In the genomic region with DNA sequence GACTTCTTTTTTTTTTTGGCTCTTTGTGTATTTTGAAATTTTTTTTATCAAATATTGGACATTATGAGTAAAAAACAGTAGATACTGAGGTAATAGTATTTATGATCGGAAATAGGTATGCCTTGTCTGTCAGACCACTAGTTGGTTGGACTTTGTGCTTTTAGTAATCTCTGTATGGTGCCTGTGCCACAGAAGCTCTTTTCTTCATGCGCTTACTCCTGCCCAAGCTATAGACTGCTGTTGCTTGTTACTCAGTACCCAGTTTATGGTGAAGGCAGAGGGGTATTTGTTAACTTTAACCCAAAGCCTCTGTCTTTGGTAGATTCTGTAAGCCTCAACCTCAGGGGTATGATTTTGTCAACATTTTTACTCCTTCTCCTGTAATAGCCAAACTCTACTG, we compare ENCODE assay signal across 34 cellular contexts.
"Had no signal": no experiment of that assay in that cellular context is flagged by ENCODE, and none has a peak within 500 bp of the region (broad histone marks: within the 10 kb centered on the region; RNA-seq: fewer than 3 reads in every experiment).

No MANE protein-coding gene starts in this region.

- H3K9me3 Mint-ChIP-seq: activated CD4-positive, alpha-beta T cell treated with anti-CD3 and anti-CD28 coated beads, Interleukin-2, amount 10 ng/mL, durations not matched to agents 24 days and 14 days had no signal

- H3K9me3 ChIP-seq: esophagus squamous epithelium, gastroesophageal sphincter had no signal

- H3K27ac ChIP-seq: brain microvascular endothelial cell, epithelial cell of prostate, esophagus squamous epithelium, gastroesophageal sphincter, heart right ventricle had no signal

- H3K4me1 ChIP-seq: esophagus squamous epithelium, gastroesophageal sphincter, heart right ventricle had no signal

- DNase-seq: activated CD4-positive, alpha-beta memory T cell treated with anti-CD3 and anti-CD28 coated beads for 36 hours; activated CD4-positive, alpha-beta T cell treated with anti-CD3 and anti-CD28 coated beads for 36 hours; activated CD4-positive, alpha-beta T cell treated with anti-CD3 and anti-CD28 coated beads, Interleukin-2, amount 10 ng/mL, durations not matched to agents 24 days and 14 days; activated CD4-positive, CD25-positive, alpha-beta regulatory T cell; activated CD4-positive, CD25-positive, alpha-beta regulatory T cell treated with anti-CD3 and anti-CD28 coated beads, Interleukin-2, amount 50 U/mL, for 72 hours; activated CD8-positive, alpha-beta memory T cell treated with anti-CD3 and anti-CD28 coated beads, Interleukin-2, amount 10 ng/mL, durations not matched to agents 7 days and 5 days; activated CD8-positive, alpha-beta memory T cell treated with anti-CD3 and anti-CD28 coated beads, Interleukin-2, amount 50 U/mL, for 4 hours; activated CD8-positive, alpha-beta T cell treated with anti-CD3 and anti-CD28 coated beads, Interleukin-2, amount 10 ng/mL, durations not matched to agents 7 days and 5 days; activated effector memory CD4-positive, alpha-beta T cell treated with anti-CD3 and anti-CD28 coated beads, Interleukin-2, amount 50 U/mL, for 16 hours; activated naive CD4-positive, alpha-beta T cell; activated naive CD4-positive, alpha-beta T cell treated with anti-CD3 and anti-CD28 coated beads, Interleukin-2, amount 50 U/mL, for 16 hours; activated naive CD8-positive, alpha-beta T cell treated with anti-CD3 and anti-CD28 coated beads, Interleukin-2, amount 10 ng/mL, durations not matched to agents 7 days and 5 days; activated T-cell treated with anti-CD3 and anti-CD28 coated beads, Interleukin-2, amount 50 U/mL, for 1 hour; activated T-cell treated with anti-CD3 and anti-CD28 coated beads, Interleukin-2, amount 50 U/mL, for 48 hours; amniotic stem cell; anterior cingulate cortex; brain microvascular endothelial cell; cortex of kidney; dermis blood vessel endothelial cell; effector CD4-positive, alpha-beta T cell; effector memory CD8-positive, alpha-beta T cell; esophagus squamous epithelium; foreskin melanocyte; heart right ventricle; T-helper 1 cell; T-helper 2 cell had no signal

- ATAC-seq: activated CD4-positive, alpha-beta T cell treated with anti-CD3 and anti-CD28 coated beads for 36 hours; activated CD8-positive, alpha-beta memory T cell treated with anti-CD3 and anti-CD28 coated beads, Interleukin-2, amount 10 ng/mL, durations not matched to agents 7 days and 5 days; activated CD8-positive, alpha-beta T cell treated with anti-CD3 and anti-CD28 coated beads, Interleukin-2, amount 10 ng/mL, durations not matched to agents 7 days and 5 days; effector memory CD8-positive, alpha-beta T cell; gastroesophageal sphincter; heart right ventricle had no signal

- H3K27ac Mint-ChIP-seq: activated CD4-positive, alpha-beta memory T cell treated with anti-CD3 and anti-CD28 coated beads for 36 hours; activated CD4-positive, alpha-beta T cell treated with anti-CD3 and anti-CD28 coated beads for 36 hours; activated CD4-positive, alpha-beta T cell treated with anti-CD3 and anti-CD28 coated beads, Interleukin-2, amount 10 ng/mL, durations not matched to agents 24 days and 14 days; activated CD8-positive, alpha-beta memory T cell treated with anti-CD3 and anti-CD28 coated beads, Interleukin-2, amount 10 ng/mL, durations not matched to agents 7 days and 5 days; activated CD8-positive, alpha-beta T cell treated with anti-CD3 and anti-CD28 coated beads, Interleukin-2, amount 10 ng/mL, durations not matched to agents 7 days and 5 days; activated naive CD8-positive, alpha-beta T cell treated with anti-CD3 and anti-CD28 coated beads, Interleukin-2, amount 10 ng/mL, durations not matched to agents 7 days and 5 days; activated T-helper 1 cell treated with anti-CD3 and anti-CD28 coated beads, Interleukin-12 subunit alpha, Interleukin-12 subunit beta, Interleukin-2, Interleukin-4 antibody, amounts not matched to agents 30 ng/mL and 10 ng/mL and 1 ng/mL, durations not matched to agents 14 hours and 24 hours and 36 hours; activated T-helper 2 cell treated with anti-CD3 and anti-CD28 coated beads, Interferon-gamma antibody, Interleukin-2, Interleukin-4, amounts not matched to agents 10 μg/mL and 5 μg/mL and 100 μg/mL, durations not matched to agents 14 hours and 24 hours and 36 hours; effector memory CD8-positive, alpha-beta T cell had no signal

- FAIRE-seq: astrocyte, bronchial epithelial cell, colon, endothelial cell of umbilical vein had no signal

- H3K27me3 Mint-ChIP-seq: activated CD4-positive, alpha-beta memory T cell treated with anti-CD3 and anti-CD28 coated beads for 36 hours; activated CD4-positive, alpha-beta T cell treated with anti-CD3 and anti-CD28 coated beads for 36 hours; activated CD4-positive, alpha-beta T cell treated with anti-CD3 and anti-CD28 coated beads, Interleukin-2, amount 10 ng/mL, durations not matched to agents 24 days and 14 days; activated CD8-positive, alpha-beta memory T cell treated with anti-CD3 and anti-CD28 coated beads, Interleukin-2, amount 10 ng/mL, durations not matched to agents 7 days and 5 days; activated naive CD8-positive, alpha-beta T cell treated with anti-CD3 and anti-CD28 coated beads, Interleukin-2, amount 10 ng/mL, durations not matched to agents 7 days and 5 days; effector memory CD8-positive, alpha-beta T cell had no signal

- H3K4me3 Mint-ChIP-seq: activated CD4-positive, alpha-beta memory T cell treated with anti-CD3 and anti-CD28 coated beads for 36 hours; activated CD4-positive, alpha-beta T cell treated with anti-CD3 and anti-CD28 coated beads for 36 hours; activated CD4-positive, alpha-beta T cell treated with anti-CD3 and anti-CD28 coated beads, Interleukin-2, amount 10 ng/mL, durations not matched to agents 24 days and 14 days; activated CD8-positive, alpha-beta memory T cell treated with anti-CD3 and anti-CD28 coated beads, Interleukin-2, amount 10 ng/mL, durations not matched to agents 7 days and 5 days; activated CD8-positive, alpha-beta T cell treated with anti-CD3 and anti-CD28 coated beads, Interleukin-2, amount 10 ng/mL, durations not matched to agents 7 days and 5 days; activated naive CD8-positive, alpha-beta T cell treated with anti-CD3 and anti-CD28 coated beads, Interleukin-2, amount 10 ng/mL, durations not matched to agents 7 days and 5 days; activated T-helper 1 cell treated with anti-CD3 and anti-CD28 coated beads, Interleukin-12 subunit alpha, Interleukin-12 subunit beta, Interleukin-2, Interleukin-4 antibody, amounts not matched to agents 30 ng/mL and 10 ng/mL and 1 ng/mL, durations not matched to agents 14 hours and 24 hours and 36 hours had no signal

- H3K27me3 ChIP-seq: brain microvascular endothelial cell, esophagus squamous epithelium, gastroesophageal sphincter, heart right ventricle had no signal

- H3K4me3 ChIP-seq: esophagus squamous epithelium, gastroesophageal sphincter, heart right ventricle had no signal
